Comparison of ENCODE assay signal across 21 cellular contexts in the genomic region with DNA sequence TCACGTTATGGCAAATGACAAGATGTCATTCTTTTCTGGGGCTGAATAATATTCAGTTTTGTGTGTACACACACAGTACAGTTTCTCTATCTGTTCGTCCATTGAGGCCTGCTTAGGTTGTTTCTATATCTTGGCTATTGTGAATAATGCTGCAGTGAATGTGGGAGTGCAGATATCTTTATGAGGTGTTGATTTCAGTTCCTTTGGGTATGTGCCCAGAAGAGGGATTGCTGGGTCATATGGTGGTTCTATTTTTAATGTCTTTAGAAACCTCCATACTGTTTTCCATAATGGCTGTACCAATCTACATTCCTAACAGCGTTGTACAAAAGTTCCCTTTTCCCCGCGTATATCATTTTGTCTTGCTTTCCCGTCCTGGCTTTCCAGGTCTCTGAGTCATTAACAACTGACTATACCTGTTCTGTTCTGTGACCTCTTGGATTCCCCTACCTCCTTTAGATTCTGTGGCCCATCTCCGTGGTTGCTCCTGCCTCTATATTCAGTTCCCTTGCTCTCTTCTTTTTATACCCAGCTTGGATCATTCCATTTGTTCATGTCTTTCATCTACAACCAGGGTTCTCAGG. TPM values are rescaled to one million over a fixed set of nuclear protein-coding genes. Genes with fewer than 3 reads are reported as not detected.
DNase-seq lines count a peak whose midpoint lies in the region; ATAC-seq, FAIRE-seq and TF ChIP-seq lines count a peak whose summit lies in the region.
"Had no signal": no experiment of that assay in that cellular context is flagged by ENCODE, and none has a peak within 500 bp of the region (broad histone marks: within the 10 kb centered on the region; RNA-seq: fewer than 3 reads in every experiment).

No MANE protein-coding gene starts in this region.

- H3F3A ChIP-seq in PC-9 (ENCODE audit: insufficient read depth, low read depth) = peaks cover 53% of the 10 kb centered on the region

- CTCF ChIA-PET in PC-9 (lab: Charles Lee) = no interaction called here

- 0 out of 2 replicates have a peak overlapping the region, but pooled peaks have one; percentile 40 for H2AFZ ChIP-seq in PC-9

- FAIRE-seq in frontal cortex (lab: Jason Lieb, UNC) = no peak

- no peaks in the 10 kb centered on the region for H4K20me1 ChIP-seq in PC-9 (ENCODE audit: insufficient read depth)

- H3K4me2 ChIP-seq in PC-9 = peak overlapping the region; percentile 68
- H3K4me2 ChIP-seq: SK-N-SH had no signal

- no peaks in the 10 kb centered on the region for H3K9me2 ChIP-seq in PC-9 (ENCODE audit: insufficient read depth)
- H3K9me2 ChIP-seq: SK-N-SH had no signal

- H3K27me3 ChIP-seq in PC-9 (ENCODE audit: insufficient read depth, low read depth) (no peaks in the 10 kb centered on the region), psoas muscle (ENCODE audit: insufficient read depth in 3 of 3, low read length in 2 of 3) (no peaks in the 10 kb centered on the region)
- H3K27me3 ChIP-seq: breast epithelium, gastroesophageal sphincter had no signal

- peak; percentile 64 to 78 (median 73) for ATAC-seq in psoas muscle
- ATAC-seq: activated T-cell treated with anti-CD3 and anti-CD28 coated beads, Interleukin-2, amount 50 U/mL, for 72 hours; gastroesophageal sphincter; natural killer cell treated with Interleukin-12 subunit alpha and Interleukin-12 subunit beta and Interleukin-15 and Interleukin-18, amount 100 ng/mL, for 72 hours had no signal

- H3K9me3 ChIP-seq in PC-9 (ENCODE audit: insufficient read depth, low read depth) (no peaks in the 10 kb centered on the region), psoas muscle (no peaks in the 10 kb centered on the region)
- H3K9me3 ChIP-seq: breast epithelium, gastroesophageal sphincter, SK-N-SH had no signal

- intact Hi-C loops in PC-9 (cut with micrococcal nuclease; ENCODE audit: unreplicated experiment) (loop anchor here (1.0 to 10.0 kb wide), 3 partner anchors 39 to 587 kb away; partner anchors contain the start of genes BSPRY, HSDL2, INIP and WDR31), psoas muscle (cut with DNase I) (no loop called here)

- H3K27ac ChIP-seq in PC-9 (peak overlapping the region; percentile 58), psoas muscle (peak overlapping the region; percentile 74)
- H3K27ac ChIP-seq: breast epithelium, gastroesophageal sphincter had no signal

- 44 to 56% (median 44%) methylated on average over 7 of the region's 7 CpGs for WGBS in psoas muscle, 3 donors

- peaks cover 85% of the 10 kb centered on the region for H3K79me2 ChIP-seq in PC-9 (ENCODE audit: low read depth)

- H3K4me1 ChIP-seq in PC-9 (replicated peaks; ENCODE audit: insufficient read depth) (peaks cover 59% of the 10 kb centered on the region), psoas muscle (peaks cover 41% of the 10 kb centered on the region)

- BruUV-seq in PC-9 (replicated peaks; lab: Mats Ljungman, UMichigan) = no TSS peak

- H3K4me3 ChIP-seq in PC-9 (peak overlapping the region; percentile 17; the same call in 1 of the 2 replicates), fibroblast of pulmonary artery (replicated peaks; ENCODE audit: low read depth, low read length) (no peak overlapping the region), psoas muscle (peak overlapping the region; percentile 20)
- H3K4me3 ChIP-seq: breast epithelium, gastroesophageal sphincter, lung had no signal

- TF ChIP-seq CTCF in PC-9 (conservative IDR thresholded peaks at IDR 0.05) (no peak), fibroblast of pulmonary artery (IDR thresholded peaks at IDR 0.05; ENCODE audit: low read length, missing control alignments) (no peak), psoas muscle (IDR thresholded peaks at IDR 0.05) (no peak)

- POLR2A ChIA-PET in PC-9 (lab: Charles Lee; ENCODE audit: unreplicated experiment) = interaction anchor here (0.6 kb wide), 1 partner anchor 679 kb away, joined by 17 read pairs; no protein-coding TSS in a partner anchor

- DNase-seq in DMS 273 treated with DMSO at 0.1 percent for 48 hours (lab: John Stamatoyannopoulos, UW) (peak; percentile 19), PC-9 (peak; percentile 39 to 69), fibroblast of pulmonary artery (ENCODE audit: low read depth) (peak; percentile 70), psoas muscle (no peak), NCI-H1930 (lab: John Stamatoyannopoulos, UW) (no peak), frontal cortex (ENCODE audit: low spot score in 2 of 2) (no peak), T1000 (lab: John Stamatoyannopoulos, UW) (no peak)
- DNase-seq in stimulated activated naive CD4-positive, alpha-beta T cell treated with Interleukin-2 at 50 U/mL for 16 hours (lab: John Stamatoyannopoulos, UW) = no peak
- DNase-seq: activated CD4-positive, alpha-beta memory T cell treated with anti-CD3 and anti-CD28 coated beads, Interleukin-2, amount 10 ng/mL, durations not matched to agents 7 days and 5 days; activated naive CD8-positive, alpha-beta T cell treated with anti-CD3 and anti-CD28 coated beads, Interleukin-2, amount 10 ng/mL, durations not matched to agents 7 days and 5 days; activated T-cell treated with anti-CD3 and anti-CD28 coated beads, Interleukin-2, amount 50 U/mL, for 72 hours; effector memory CD4-positive, alpha-beta T cell; NCI-H2029; NCI-H524; retina; SK-N-SH; stimulated activated CD4-positive, alpha-beta T cell treated with anti-CD3 and anti-CD28 coated beads, Interleukin-2, amount 100 ng/mL, for 24 hours had no signal

- H3K36me3 ChIP-seq in PC-9 (ENCODE audit: low read depth) (no peaks in the 10 kb centered on the region), psoas muscle (ENCODE audit: insufficient read depth in 1 of 2, low read depth in 1 of 2) (no peaks in the 10 kb centered on the region)
- H3K36me3 ChIP-seq: breast epithelium, gastroesophageal sphincter had no signal

RNA-seq across cellular contexts. Expression of gene SNX30, which starts 6.8 kb away (rescaled TPM):
- total RNA-seq in PC-9 (2021) (32.5 and 33.1 TPM in 2 replicates), psoas muscle (1 to 10 TPM; 1.6 to 2.8 (median 2.3) TPM), frontal cortex (20.8 TPM)
- polyA plus RNA-seq in psoas muscle = 1 to 10 TPM in 2 of 3 donors, under 1 TPM in 1; 0.55 to 1.4 (median 1.3) TPM

RNA-seq across cellular contexts. Expression of gene INIP, which starts 39.5 kb away (rescaled TPM):
- total RNA-seq in PC-9 (2021) (24.0 and 28.0 TPM in 2 replicates), psoas muscle (10 to 100 TPM in 1 of 4 donors, 1 to 10 TPM in 3; 8.1 to 10.2 (median 9.0) TPM), frontal cortex (35.1 TPM)
- 10 to 100 TPM in 2 of 3 donors, 1 to 10 TPM in 1; 3.7 to 17.2 (median 11.1) TPM for polyA plus RNA-seq in psoas muscle

Comparison
In these comparisons a context has a peak if more than half of its experiments do, and no peak if none do; other contexts are left out.
1. DNase-seq: peak in DMS 273 treated with DMSO at 0.1 percent for 48 hours (single experiment), PC-9 (2 of 2) and fibroblast of pulmonary artery (single experiment); none in psoas muscle (0 of 2), NCI-H1930 (0 of 2), frontal cortex (0 of 2), stimulated activated naive CD4-positive, alpha-beta T cell treated with Interleukin-2 at 50 U/mL for 16 hours (single experiment) and T1000 (single experiment).